ENCODE assay signal across 8 cellular contexts in the genomic region with DNA sequence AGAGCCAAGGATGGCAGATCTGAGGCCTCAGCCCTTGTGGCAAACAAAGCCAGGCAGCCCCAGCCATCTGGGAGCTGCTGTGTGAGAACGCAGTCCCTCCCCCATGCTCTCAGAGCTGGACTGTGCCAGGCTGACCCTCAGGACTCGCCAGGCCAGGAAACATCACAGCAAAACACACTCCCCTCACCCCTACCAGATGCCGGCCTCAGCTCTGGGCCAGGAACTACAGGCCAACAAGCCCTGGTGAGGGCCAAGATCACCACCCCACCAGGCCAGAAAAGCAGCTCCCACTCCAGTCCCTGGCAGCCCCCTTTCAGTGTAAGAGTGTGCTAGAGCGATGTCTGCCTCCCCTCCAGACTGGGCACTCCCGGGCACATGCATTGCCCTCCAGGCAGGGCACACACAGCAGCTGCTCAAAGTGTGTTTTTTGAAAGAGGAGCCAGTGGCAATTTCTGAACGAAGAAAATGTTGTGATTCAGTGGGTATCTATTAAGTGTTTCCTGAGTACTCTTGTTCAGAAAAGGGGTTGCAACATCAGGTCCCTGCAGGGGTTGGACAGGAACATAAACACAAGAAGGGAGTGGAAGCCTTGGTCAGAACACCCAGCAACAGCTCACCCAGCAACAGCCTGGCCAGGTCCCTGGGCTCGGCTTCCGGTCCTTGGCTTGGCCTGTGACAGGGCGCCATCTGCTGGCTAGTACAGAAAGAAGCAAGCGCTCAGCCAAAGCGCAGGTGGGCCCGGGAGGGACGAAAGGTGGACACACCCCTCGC. TPM values are rescaled to one million over a fixed set of nuclear protein-coding genes. Genes with fewer than 3 reads are reported as not detected.
DNase-seq lines count a peak whose midpoint lies in the region; ATAC-seq, FAIRE-seq and TF ChIP-seq lines count a peak whose summit lies in the region.

No MANE protein-coding gene starts in this region.

- peak; percentile 93 for TF ChIP-seq CTCF in CD14-positive monocyte (IDR thresholded peaks at IDR 0.05)

- H3K9me3 Mint-ChIP-seq in CD14-positive monocyte: peaks cover 0 to 2% (median 0%) of the 10 kb centered on the region in 7 donors

- no peak overlapping the region for H3K9ac ChIP-seq in NT2/D1 (ENCODE audit: insufficient read length, low read depth)

- H3K27ac Mint-ChIP-seq in CD14-positive monocyte: peak overlapping the region; percentile 35 to 88 (median 87)

- peak; percentile 84 for FAIRE-seq in endometrium (lab: Jason Lieb, UNC)

- H3K4me1 ChIP-seq in NT2/D1 (ENCODE audit: insufficient read depth, insufficient read length): no peaks in the 10 kb centered on the region

- H3K27me3 ChIP-seq in NT2/D1 (ENCODE audit: insufficient read depth, insufficient read length): no peaks in the 10 kb centered on the region

- intact Hi-C loops in CD14-positive monocyte (cut with micrococcal nuclease): loop anchor here (1.0 to 5.0 kb wide), 3 partner anchors 92 to 143 kb away; no protein-coding TSS in a partner anchor

- H3K4me3 Mint-ChIP-seq in CD14-positive monocyte: peak overlapping the region in 1 of 2 donors; percentile 59

- H3K36me3 ChIP-seq in NT2/D1 (ENCODE audit: insufficient read depth, insufficient read length, low read length): no peaks in the 10 kb centered on the region

- ATAC-seq in GM19452 (IDR thresholded peaks at IDR 0.05; ENCODE audit: unreplicated experiment): peak; percentile 86

- peaks cover 36% of the 10 kb centered on the region for H3K4me1 Mint-ChIP-seq in CD14-positive monocyte

- no peak overlapping the region for H3K4me3 ChIP-seq in NT2/D1 (ENCODE audit: insufficient read length, low read depth)

- peaks cover 0 to 2% (median 2%) of the 10 kb centered on the region in 3 donors for H3K27me3 Mint-ChIP-seq in CD14-positive monocyte (ENCODE audit: low read depth in 3 of 3)

- H3K9me3 ChIP-seq in NT2/D1 (ENCODE audit: insufficient read depth, low read length): no peaks in the 10 kb centered on the region

- DNase-seq in CD14-positive monocyte (ENCODE audit: low spot score): peak; percentile 93
- DNase-seq in HPDE6-E6E7 (ENCODE audit: extremely low spot score): peak; percentile 95
- peak; percentile 74 for DNase-seq in NT2/D1 (ENCODE audit: low read depth, low spot score)
- peak; percentile 62 for DNase-seq in activated CD8-positive, alpha-beta memory T cell treated with anti-CD3 and anti-CD28 coated beads, Interleukin-2, amount 50 U/mL, for 1 hour (ENCODE audit: extremely low read depth)
- peak; percentile 89 for DNase-seq in midbrain (lab: John Stamatoyannopoulos, UW)
- DNase-seq in stimulated activated CD8-positive, alpha-beta memory T cell treated with anti-CD3 and anti-CD28 coated beads, Interleukin-15, amount 100 ng/mL, for 4 hours (ENCODE audit: low read depth in 2 of 2): peak; percentile 62 to 67

- H3K36me3 Mint-ChIP-seq in CD14-positive monocyte: peaks cover 5 to 8% of the 10 kb centered on the region in 2 donors

RNA-seq across cellular contexts. Expression of a gene that starts 18.2 kb away (rescaled TPM):
- 1 to 10 TPM; 1.2 to 1.3 TPM for polyA plus RNA-seq in CD14-positive monocyte

RNA-seq across cellular contexts. Expression of a gene that starts 39.8 kb away (rescaled TPM):
- 10 to 100 TPM; 73.4 to 93.8 TPM for polyA plus RNA-seq in CD14-positive monocyte
